Comparison of ENCODE assay signal across 21 cellular contexts in genomic region chr1:21857840-21858670, GRCh38. TPM values are rescaled to one million over a fixed set of nuclear protein-coding genes. Genes with fewer than 3 reads are reported as not detected.
DNase-seq lines count a peak whose midpoint lies in the region; ATAC-seq and TF ChIP-seq lines count a peak whose summit lies in the region.
"Had no signal": no experiment of that assay in that cellular context is flagged by ENCODE, and none has a peak within 500 bp of the region (broad histone marks: within the 10 kb centered on the region; RNA-seq: fewer than 3 reads in every experiment).

No MANE protein-coding gene starts in this region.

- no peak for ATAC-seq in Right ventricle myocardium inferior
- ATAC-seq: psoas muscle had no signal

- CTCF ChIA-PET in A673 (lab: Charles Lee): no interaction called here

- H3K4me3 ChIP-seq in right atrium auricular region: no peak overlapping the region
- H3K4me3 ChIP-seq in ascending aorta: no peak overlapping the region
- no peak overlapping the region for H3K4me3 ChIP-seq in foreskin fibroblast (ENCODE audit: low read depth in 1 of 2, low read length in 2 of 2)
- H3K4me3 ChIP-seq in spleen: no peak overlapping the region
- no peak overlapping the region for H3K4me3 ChIP-seq in A673 (ENCODE audit: low read depth, low read length, poor library complexity, severe bottlenecking)
- H3K4me3 ChIP-seq: adrenal gland, psoas muscle, vagina had no signal

- no peaks in the 10 kb centered on the region for H3K27me3 Mint-ChIP-seq in activated CD4-positive, alpha-beta T cell treated with anti-CD3 and anti-CD28 coated beads, Interleukin-2, amount 10 ng/mL, durations not matched to agents 24 days and 14 days
- H3K27me3 Mint-ChIP-seq: naive B cell had no signal

- H3K9me3 ChIP-seq in right atrium auricular region (no peaks in the 10 kb centered on the region), ascending aorta (no peaks in the 10 kb centered on the region), spleen (peaks cover 0 to 4% (median 0%) of the 10 kb centered on the region in 8 donors), A673 (ENCODE audit: low read depth, low read length, poor library complexity, severe bottlenecking) (no peaks in the 10 kb centered on the region)
- H3K9me3 ChIP-seq: adrenal gland, psoas muscle, vagina had no signal

- no peaks in the 10 kb centered on the region for H3K36me3 Mint-ChIP-seq in activated CD4-positive, alpha-beta T cell treated with anti-CD3 and anti-CD28 coated beads, Interleukin-2, amount 10 ng/mL, durations not matched to agents 24 days and 14 days (ENCODE audit: low read depth)
- H3K36me3 Mint-ChIP-seq: naive B cell had no signal

- H3K36me3 ChIP-seq in right atrium auricular region (peaks cover 93% of the 10 kb centered on the region), ascending aorta (peaks cover 97 to 98% of the 10 kb centered on the region in 2 donors), spleen (peaks cover 0 to 84% (median 39%) of the 10 kb centered on the region in 6 donors), A673 (ENCODE audit: insufficient read depth, low read length, poor library complexity, severe bottlenecking) (no peaks in the 10 kb centered on the region)

- BruUV-seq in A673 (replicated peaks; lab: Mats Ljungman, UMichigan): no TSS peak

- peak; percentile 20 for DNase-seq in Right ventricle myocardium inferior (ENCODE audit: missing footprints)
- no peak for DNase-seq in right atrium auricular region (ENCODE audit: low spot score)
- DNase-seq in ascending aorta (ENCODE audit: low spot score in 2 of 2): no peak
- DNase-seq in foreskin fibroblast: peak; percentile 9 to 62
- no peak for DNase-seq in spleen
- no peak for DNase-seq in activated CD4-positive, alpha-beta T cell treated with anti-CD3 and anti-CD28 coated beads, Interleukin-2, amount 10 ng/mL, durations not matched to agents 24 days and 14 days
- DNase-seq in activated CD4-positive, alpha-beta T cell treated with anti-CD3 and anti-CD28 coated beads, Interleukin-2, amount 50 U/mL, for 4 hours: no peak
- no peak for DNase-seq in A673 (ENCODE audit: low spot score)
- DNase-seq: ACHN; KG1; naive B cell; psoas muscle; stimulated activated CD4-positive, alpha-beta T cell treated with anti-CD3 and anti-CD28 coated beads, Interleukin-15, amount 100 ng/mL, for 24 hours; stimulated activated naive CD4-positive, alpha-beta T cell treated with Interleukin-2 at 50 U/mL for 16 hours had no signal

- H3K27ac ChIP-seq in right atrium auricular region (peak overlapping the region in 1 of 2 donors; percentile 8), ascending aorta (peak overlapping the region; percentile 1 to 32), spleen (peak overlapping the region in 6 of 8 donors; percentile 20 to 65 (median 50)), A673 (ENCODE audit: low read depth, low read length, poor library complexity, severe bottlenecking) (no peak overlapping the region)
- H3K27ac ChIP-seq: psoas muscle, vagina, VCaP had no signal

- no peak for TF ChIP-seq POLR2A in spleen (IDR thresholded peaks at IDR 0.05)

- H3K4me1 ChIP-seq in right atrium auricular region (peaks cover 0 to 14% of the 10 kb centered on the region in 2 donors), ascending aorta (no peaks in the 10 kb centered on the region), spleen (peaks cover 0 to 25% (median 16%) of the 10 kb centered on the region in 6 donors), A673 (ENCODE audit: insufficient read depth, low read length, poor library complexity, severe bottlenecking) (no peaks in the 10 kb centered on the region)
- H3K4me1 ChIP-seq: psoas muscle, vagina had no signal

- intact Hi-C loops in Right ventricle myocardium inferior (cut with DNase I): no loop called here
- intact Hi-C loops in ascending aorta (cut with DNase I): no loop called here
- intact Hi-C loops in spleen (cut with DNase I; ENCODE audit: low total_unique reads): no loop called here
- intact Hi-C loops in activated CD4-positive, alpha-beta T cell treated with anti-CD3 and anti-CD28 coated beads, Interleukin-2, amount 10 ng/mL, durations not matched to agents 24 days and 14 days (cut with micrococcal nuclease): no loop called here
- intact Hi-C loops in A673 (cut with micrococcal nuclease; ENCODE audit: unreplicated experiment): no loop called here

- peaks cover 2% of the 10 kb centered on the region for H3K4me1 Mint-ChIP-seq in activated CD4-positive, alpha-beta T cell treated with anti-CD3 and anti-CD28 coated beads, Interleukin-2, amount 10 ng/mL, durations not matched to agents 24 days and 14 days
- H3K4me1 Mint-ChIP-seq: naive B cell had no signal

- POLR2A ChIA-PET in A673 (lab: Charles Lee; ENCODE audit: low non-redundant PET): no interaction called here

- H3K27ac Mint-ChIP-seq in activated CD4-positive, alpha-beta T cell treated with anti-CD3 and anti-CD28 coated beads, Interleukin-2, amount 10 ng/mL, durations not matched to agents 24 days and 14 days: no peak overlapping the region
- H3K27ac Mint-ChIP-seq: activated T-helper 1 cell treated with anti-CD3 and anti-CD28 coated beads, Interleukin-12 subunit alpha, Interleukin-12 subunit beta, Interleukin-2, Interleukin-4 antibody, amounts not matched to agents 30 ng/mL and 10 ng/mL and 1 ng/mL, durations not matched to agents 14 hours and 24 hours and 36 hours had no signal

- WGBS in spleen, 5 donors: 57 to 74% (median 62%) methylated on average over 15 of the region's 15 CpGs

- H3K4me3 Mint-ChIP-seq in activated CD4-positive, alpha-beta T cell treated with anti-CD3 and anti-CD28 coated beads, Interleukin-2, amount 10 ng/mL, durations not matched to agents 24 days and 14 days: no peak overlapping the region
- H3K4me3 Mint-ChIP-seq: activated T-helper 1 cell treated with anti-CD3 and anti-CD28 coated beads, Interleukin-12 subunit alpha, Interleukin-12 subunit beta, Interleukin-2, Interleukin-4 antibody, amounts not matched to agents 30 ng/mL and 10 ng/mL and 1 ng/mL, durations not matched to agents 14 hours and 24 hours and 36 hours; naive B cell had no signal

- H3K9me3 Mint-ChIP-seq in activated CD4-positive, alpha-beta T cell treated with anti-CD3 and anti-CD28 coated beads, Interleukin-2, amount 10 ng/mL, durations not matched to agents 24 days and 14 days: no peaks in the 10 kb centered on the region
- H3K9me3 Mint-ChIP-seq: activated T-helper 1 cell treated with anti-CD3 and anti-CD28 coated beads, Interleukin-12 subunit alpha, Interleukin-12 subunit beta, Interleukin-2, Interleukin-4 antibody, amounts not matched to agents 30 ng/mL and 10 ng/mL and 1 ng/mL, durations not matched to agents 14 hours and 24 hours and 36 hours had no signal

- H3K27me3 ChIP-seq in right atrium auricular region (no peaks in the 10 kb centered on the region), ascending aorta (no peaks in the 10 kb centered on the region), spleen (replicated peaks in 1 of 7) (no peaks in the 10 kb centered on the region), A673 (replicated peaks; ENCODE audit: insufficient read depth, low read depth, low read length, poor library complexity) (no peaks in the 10 kb centered on the region)
- H3K27me3 ChIP-seq: adrenal gland, vagina had no signal

- no peak for TF ChIP-seq CTCF in right atrium auricular region (IDR thresholded peaks at IDR 0.05)
- no peak for TF ChIP-seq CTCF in ascending aorta (IDR thresholded peaks at IDR 0.05)
- TF ChIP-seq CTCF in foreskin fibroblast (IDR thresholded peaks at IDR 0.05; ENCODE audit: low read depth, low read length): no peak
- no peak for TF ChIP-seq CTCF in spleen (IDR thresholded peaks at IDR 0.05 in 8 of 11, conservative IDR thresholded peaks at IDR 0.05 in 3 of 11)
- TF ChIP-seq CTCF in A673 (conservative IDR thresholded peaks at IDR 0.05; ENCODE audit: low read depth, low read length): no peak

RNA-seq across cellular contexts. Expression of gene LDLRAD2, which starts 46.0 kb away (rescaled TPM):
- total RNA-seq in Right ventricle myocardium inferior (not detected), right atrium auricular region (not detected), ascending aorta (not detected), spleen (1 to 10 TPM in 6 of 7 donors, under 1 TPM in 1; 0.94 to 1.9 (median 1.4) TPM), A673 (2021) (not detected in 2 replicates)
- 1 to 10 TPM; 1.3 to 4.3 (median 1.4) TPM for polyA plus RNA-seq in spleen
- total RNA-seq in activated CD4-positive, alpha-beta T cell treated with anti-CD3 and anti-CD28 coated beads, Interleukin-2, amount 10 ng/mL, durations not matched to agents 24 days and 14 days: 0.05 TPM in 1 of 2 replicates, not detected in the other
- total RNA-seq: activated T-helper 1 cell treated with anti-CD3 and anti-CD28 coated beads, Interleukin-12 subunit alpha, Interleukin-12 subunit beta, Interleukin-2, Interleukin-4 antibody, amounts not matched to agents 30 ng/mL and 10 ng/mL and 1 ng/mL, durations not matched to agents 14 hours and 24 hours and 36 hours; cerebellum; glomerular endothelial cell; H4; vagina had no signal

Comparison
In these comparisons a context has a peak if more than half of its experiments do, and no peak if none do; other contexts are left out.
1. DNase-seq: peak in Right ventricle myocardium inferior (single experiment) and foreskin fibroblast (2 of 2); none in right atrium auricular region (single experiment), ascending aorta (0 of 2), spleen (single experiment), activated CD4-positive, alpha-beta T cell treated with anti-CD3 and anti-CD28 coated beads, Interleukin-2, amount 10 ng/mL, durations not matched to agents 24 days and 14 days (single experiment), activated CD4-positive, alpha-beta T cell treated with anti-CD3 and anti-CD28 coated beads, Interleukin-2, amount 50 U/mL, for 4 hours (0 of 2) and A673 (single experiment).